In the genomic region with DNA sequence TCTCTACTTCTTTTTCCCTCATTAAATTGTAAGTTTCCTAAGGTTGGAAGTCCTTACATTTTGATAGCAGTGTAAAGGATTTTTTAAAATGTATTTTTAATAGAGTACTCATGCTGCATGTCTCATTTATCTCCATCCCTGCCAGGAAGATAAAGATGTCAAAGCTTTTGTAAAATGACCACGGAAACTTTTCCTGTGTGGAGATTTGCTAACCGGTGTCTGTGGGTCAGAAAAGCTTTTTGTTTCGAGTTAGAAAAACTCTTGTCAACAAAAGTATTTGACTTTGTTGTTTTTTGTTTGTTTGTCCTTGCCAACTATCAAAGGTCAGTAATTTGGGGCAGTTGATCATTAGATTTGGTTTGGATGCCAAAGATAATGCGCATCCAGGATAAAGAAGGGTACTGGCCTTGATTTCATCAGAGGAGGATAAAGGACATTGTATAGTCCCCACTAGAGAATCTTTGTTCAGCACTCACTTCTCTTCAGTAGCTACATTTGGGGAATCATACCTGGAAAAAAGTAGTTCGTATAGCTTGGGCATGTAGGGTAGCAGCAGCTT, we compare ENCODE assay signal across 13 cellular contexts.
DNase-seq lines count a peak whose midpoint lies in the region; ATAC-seq and TF ChIP-seq lines count a peak whose summit lies in the region.
"Had no signal": no experiment of that assay in that cellular context is flagged by ENCODE, and none has a peak within 500 bp of the region (broad histone marks: within the 10 kb centered on the region; RNA-seq: fewer than 3 reads in every experiment).

No MANE protein-coding gene starts in this region.

- no peaks in the 10 kb centered on the region for H4K20me1 ChIP-seq in IMR-90 (ENCODE audit: insufficient read depth, low read length)

- no peaks in the 10 kb centered on the region for H3K36me3 ChIP-seq in IMR-90 (ENCODE audit: control insufficient read depth, insufficient read depth, low read length)
- H3K36me3 ChIP-seq in psoas muscle (ENCODE audit: insufficient read depth in 1 of 2, low read depth in 1 of 2): no peaks in the 10 kb centered on the region
- H3K36me3 ChIP-seq: breast epithelium, neural progenitor cell, SJSA1 had no signal

- no peak overlapping the region for H2AFZ ChIP-seq in IMR-90 (replicated peaks; ENCODE audit: low read length, poor library complexity)

- CTCF ChIA-PET in IMR-90 (lab: Yijun Ruan, JAX): no interaction called here

- no peak overlapping the region for H2AK5ac ChIP-seq in IMR-90 (ENCODE audit: low read depth, low read length)

- H4K5ac ChIP-seq in IMR-90 (ENCODE audit: low read depth, low read length): no peak overlapping the region

- H3K36me3 Mint-ChIP-seq in activated CD4-positive, alpha-beta T cell treated with anti-CD3 and anti-CD28 coated beads, Interleukin-2, amount 10 ng/mL, durations not matched to agents 24 days and 14 days (ENCODE audit: low read depth): peaks cover 75% of the 10 kb centered on the region
- H3K36me3 Mint-ChIP-seq: neural progenitor cell had no signal

- H3K27me3 Mint-ChIP-seq in activated CD4-positive, alpha-beta T cell treated with anti-CD3 and anti-CD28 coated beads, Interleukin-2, amount 10 ng/mL, durations not matched to agents 24 days and 14 days: no peaks in the 10 kb centered on the region

- BruUV-seq in IMR-90 (replicated peaks; lab: Mats Ljungman, UMichigan): no TSS peak

- H3K27me3 ChIP-seq in IMR-90 (ENCODE audit: control insufficient read depth, insufficient read depth, low read length) (no peaks in the 10 kb centered on the region), psoas muscle (ENCODE audit: insufficient read depth in 3 of 3, low read length in 2 of 3) (no peaks in the 10 kb centered on the region)
- H3K27me3 ChIP-seq: breast epithelium, neural progenitor cell, SJSA1 had no signal

- peak overlapping the region; percentile 28; the same call in 1 of the 2 replicates for H4K91ac ChIP-seq in IMR-90 (ENCODE audit: insufficient read depth, low read depth, low read length)

- H2AK9ac ChIP-seq in IMR-90 (replicated peaks; ENCODE audit: low read depth, low read length, poor library complexity): no peak overlapping the region

- TF ChIP-seq CTCF in IMR-90 (conservative IDR thresholded peaks at IDR 0.05; ENCODE audit: low read depth, low read length) (no peak), fibroblast of the aortic adventitia (IDR thresholded peaks at IDR 0.05; ENCODE audit: insufficient read depth, low read length) (no peak), psoas muscle (IDR thresholded peaks at IDR 0.05) (no peak)

- peak overlapping the region; percentile 12; the same call in 1 of the 3 replicates for H2BK15ac ChIP-seq in IMR-90 (ENCODE audit: low read depth, low read length)

- no peaks in the 10 kb centered on the region for H3K9me3 ChIP-seq in IMR-90 (ENCODE audit: control insufficient read depth, insufficient read depth, low read length)
- no peaks in the 10 kb centered on the region for H3K9me3 ChIP-seq in psoas muscle
- H3K9me3 ChIP-seq: breast epithelium, SJSA1 had no signal

- peak overlapping the region; percentile 21; the same call in 1 of the 2 replicates for H2BK120ac ChIP-seq in IMR-90 (ENCODE audit: low read depth, low read length)

- no CpG with 5 or more reads among the region's 5 CpGs for WGBS in IMR-90 (ENCODE audit: extremely low coverage in 2 of 2, insufficient read length in 1 of 2), 2 experiments
- WGBS in psoas muscle, 3 donors: 77 to 85% (median 84%) methylated on average over 5 of the region's 5 CpGs

- H4K8ac ChIP-seq in IMR-90 (ENCODE audit: low read depth in 2 of 2, low read length in 2 of 2): peak overlapping the region; percentile 27 to 60; a peak in 2 of 4 replicates

- intact Hi-C loops in activated CD4-positive, alpha-beta T cell treated with anti-CD3 and anti-CD28 coated beads, Interleukin-2, amount 10 ng/mL, durations not matched to agents 24 days and 14 days (cut with micrococcal nuclease): no loop called here
- intact Hi-C loops in IMR-90 (cut with micrococcal nuclease): no loop called here
- intact Hi-C loops in psoas muscle (cut with DNase I): no loop called here

- no peak overlapping the region for H3K4me2 ChIP-seq in IMR-90 (ENCODE audit: low read depth, low read length)
- H3K4me2 ChIP-seq: neural progenitor cell had no signal

- dilution Hi-C loops in IMR-90 (cut with HindIII; ENCODE audit: low sequenced_read_pairs, unreplicated experiment): no loop called here

- peaks cover 55% of the 10 kb centered on the region for H3K4me1 Mint-ChIP-seq in activated CD4-positive, alpha-beta T cell treated with anti-CD3 and anti-CD28 coated beads, Interleukin-2, amount 10 ng/mL, durations not matched to agents 24 days and 14 days

- H3K14ac ChIP-seq in IMR-90 (replicated peaks; ENCODE audit: low read depth, low read length): no peak overlapping the region

- H2BK5ac ChIP-seq in IMR-90 (ENCODE audit: low read depth, low read length, poor library complexity, severe bottlenecking): no peak overlapping the region

- POLR2A ChIA-PET in IMR-90 (lab: Charles Lee; ENCODE audit: unreplicated experiment): no interaction called here

- no peak overlapping the region for H3K23ac ChIP-seq in IMR-90 (ENCODE audit: low read depth, low read length)

- peaks cover 20% of the 10 kb centered on the region for H3K9me1 ChIP-seq in IMR-90 (ENCODE audit: insufficient read depth, low read length)

- H3K9ac ChIP-seq in IMR-90 (ENCODE audit: low read depth, low read length): no peak overlapping the region
- H3K9ac ChIP-seq: neural progenitor cell had no signal

- no peaks in the 10 kb centered on the region for H3K9me3 Mint-ChIP-seq in activated CD4-positive, alpha-beta T cell treated with anti-CD3 and anti-CD28 coated beads, Interleukin-2, amount 10 ng/mL, durations not matched to agents 24 days and 14 days
- H3K9me3 Mint-ChIP-seq: neural progenitor cell had no signal

- no peak overlapping the region for H3K4me3 Mint-ChIP-seq in activated CD4-positive, alpha-beta T cell treated with anti-CD3 and anti-CD28 coated beads, Interleukin-2, amount 10 ng/mL, durations not matched to agents 24 days and 14 days
- H3K4me3 Mint-ChIP-seq: neural progenitor cell had no signal

- no peak overlapping the region for H3K56ac ChIP-seq in IMR-90 (ENCODE audit: extremely low read depth, insufficient read depth, low read length)

- ATAC-seq in IMR-90 (ENCODE audit: low read depth) (no peak), psoas muscle (no peak), HG02763 (IDR thresholded peaks at IDR 0.05; ENCODE audit: unreplicated experiment) (no peak)

- H3K27ac ChIP-seq in IMR-90 (ENCODE audit: insufficient read depth, low read length) (no peak overlapping the region), psoas muscle (peak overlapping the region; percentile 2)
- H3K27ac ChIP-seq: neural progenitor cell had no signal

- peak overlapping the region; percentile 26 for H3K27ac Mint-ChIP-seq in activated CD4-positive, alpha-beta T cell treated with anti-CD3 and anti-CD28 coated beads, Interleukin-2, amount 10 ng/mL, durations not matched to agents 24 days and 14 days

- no peak for DNase-seq in activated CD4-positive, alpha-beta T cell treated with anti-CD3 and anti-CD28 coated beads, Interleukin-2, amount 10 ng/mL, durations not matched to agents 24 days and 14 days
- DNase-seq in activated CD4-positive, alpha-beta T cell treated with anti-CD3 and anti-CD28 coated beads for 4 hours: no peak
- DNase-seq in IMR-90: no peak
- DNase-seq in fibroblast of the aortic adventitia (ENCODE audit: low read depth): peak; percentile 57
- no peak for DNase-seq in psoas muscle
- DNase-seq in T-helper 2 cell: no peak
- DNase-seq in NCI-H146 treated with DMSO at 0.1 percent for 48 hours (lab: John Stamatoyannopoulos, UW; ENCODE audit: unreplicated experiment): no peak
- DNase-seq: activated T-cell treated with anti-CD3 and anti-CD28 coated beads for 4 hours, substantia nigra had no signal

- TF ChIP-seq POLR2A in IMR-90 (IDR thresholded peaks at IDR 0.05; ENCODE audit: low read depth, low read length): no peak

- H3K4me1 ChIP-seq in IMR-90 (ENCODE audit: control insufficient read depth, insufficient read depth, low read length) (peaks cover 33% of the 10 kb centered on the region), psoas muscle (peaks cover 23% of the 10 kb centered on the region)

- peaks cover 3 to 6% of the 10 kb centered on the region in 2 experiments; a peak in 1 of 4 replicates for H3K79me1 ChIP-seq in IMR-90 (ENCODE audit: low read depth in 1 of 2, low read length in 2 of 2)

- H3K18ac ChIP-seq in IMR-90 (ENCODE audit: low read depth, low read length): peak overlapping the region; percentile 18; the same call in 1 of the 2 replicates

- peak overlapping the region; percentile 57; the same call in 1 of the 2 replicates for H2BK20ac ChIP-seq in IMR-90 (ENCODE audit: low read depth, low read length)

- no peak for TF ChIP-seq RAD21 in IMR-90 (IDR thresholded peaks at IDR 0.05; ENCODE audit: low read length)

- in situ Hi-C loops in IMR-90 (cut with MboI; ENCODE audit: low sequenced_read_pairs): no loop called here

- peak overlapping the region; percentile 17; the same call in 1 of the 2 replicates for H3K4ac ChIP-seq in IMR-90 (ENCODE audit: low read depth, low read length)

- H3K4me3 ChIP-seq in IMR-90 (ENCODE audit: insufficient read depth, low read depth, low read length) (no peak overlapping the region), fibroblast of the aortic adventitia (ENCODE audit: low read depth, low read length) (no peak overlapping the region), psoas muscle (no peak overlapping the region)
- H3K4me3 ChIP-seq: breast epithelium, neural progenitor cell, SJSA1 had no signal

TF ChIP-seq in IMR-90, 13 proteins besides CTCF, POLR2A, EP300 and RAD21:
- TF ChIP-seq BHLHE40 (IDR thresholded peaks at IDR 0.05; ENCODE audit: low read depth, low read length): no peak
- no peak for TF ChIP-seq FOS (IDR thresholded peaks at IDR 0.05; ENCODE audit: low read depth, low read length)
- no peak for TF ChIP-seq MAZ (IDR thresholded peaks at IDR 0.05; ENCODE audit: borderline replicate concordance, low read depth, low read length)
- no peak for TF ChIP-seq SMC3 (IDR thresholded peaks at IDR 0.05; ENCODE audit: low read depth, low read length)
- no peak for TF ChIP-seq CEBPB (IDR thresholded peaks at IDR 0.05; ENCODE audit: low read depth, low read length)
- TF ChIP-seq, protein P1, sequence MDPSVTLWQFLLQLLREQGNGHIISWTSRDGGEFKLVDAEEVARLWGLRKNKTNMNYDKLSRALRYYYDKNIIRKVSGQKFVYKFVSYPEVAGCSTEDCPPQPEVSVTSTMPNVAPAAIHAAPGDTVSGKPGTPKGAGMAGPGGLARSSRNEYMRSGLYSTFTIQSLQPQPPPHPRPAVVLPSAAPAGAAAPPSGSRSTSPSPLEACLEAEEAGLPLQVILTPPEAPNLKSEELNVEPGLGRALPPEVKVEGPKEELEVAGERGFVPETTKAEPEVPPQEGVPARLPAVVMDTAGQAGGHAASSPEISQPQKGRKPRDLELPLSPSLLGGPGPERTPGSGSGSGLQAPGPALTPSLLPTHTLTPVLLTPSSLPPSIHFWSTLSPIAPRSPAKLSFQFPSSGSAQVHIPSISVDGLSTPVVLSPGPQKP (IDR thresholded peaks at IDR 0.05; ENCODE audit: borderline replicate concordance, low read depth, low read length): no peak
- no peak for TF ChIP-seq RCOR1 (IDR thresholded peaks at IDR 0.05; ENCODE audit: insufficient replicate concordance, low read length)
